39 cellular contexts compared by ENCODE assay signal in genomic region chr7:122343986-122344620, GRCh38. TPM values are rescaled to one million over a fixed set of nuclear protein-coding genes. Genes with fewer than 3 reads are reported as not detected.
"Had no signal": no experiment of that assay in that cellular context is flagged by ENCODE, and none has a peak within 500 bp of the region (broad histone marks: within the 10 kb centered on the region; RNA-seq: fewer than 3 reads in every experiment).

No MANE protein-coding gene starts in this region.

- H3K27ac Mint-ChIP-seq: activated B cell treated with CpG ODN at 0.5 μM for 24 hours; activated CD4-positive, alpha-beta memory T cell treated with anti-CD3 and anti-CD28 coated beads for 36 hours; activated naive CD4-positive, alpha-beta T cell treated with anti-CD3 and anti-CD28 coated beads for 36 hours; activated naive CD4-positive, alpha-beta T cell treated with anti-CD3 and anti-CD28 coated beads, Interleukin-2, amount 50 U/mL, for 72 hours; activated T-helper 1 cell treated with anti-CD3 and anti-CD28 coated beads, Interleukin-12 subunit alpha, Interleukin-12 subunit beta, Interleukin-2, Interleukin-4 antibody, amounts not matched to agents 30 ng/mL and 10 ng/mL and 1 ng/mL, durations not matched to agents 14 hours and 24 hours and 36 hours had no signal

- H3K4me3 ChIP-seq: adrenal gland, body of pancreas, breast epithelium, Peyer's patch had no signal

- DNase-seq: activated B cell treated with CpG ODN at 0.5 μM for 24 hours; activated CD4-positive, alpha-beta memory T cell treated with anti-CD3 and anti-CD28 coated beads for 36 hours; activated CD4-positive, alpha-beta T cell treated with anti-CD3 and anti-CD28 coated beads for 4 hours; activated CD4-positive, alpha-beta T cell treated with anti-CD3 and anti-CD28 coated beads, Interleukin-2, amount 50 U/mL, for 1 hour; activated CD4-positive, CD25-positive, alpha-beta regulatory T cell treated with anti-CD3 and anti-CD28 coated beads, Interleukin-2, amount 50 U/mL, for 72 hours; activated CD8-positive, alpha-beta memory T cell treated with anti-CD3 and anti-CD28 coated beads, Interleukin-2, amount 50 U/mL, for 4 hours; activated gamma-delta T cell treated with Interleukin-2 at 50 U/mL for 16 hours; activated naive CD4-positive, alpha-beta T cell treated with anti-CD3 and anti-CD28 coated beads for 36 hours; activated T-cell treated with anti-CD3 and anti-CD28 coated beads for 4 hours; activated T-cell treated with anti-CD3 and anti-CD28 coated beads, Interleukin-2, amount 50 U/mL, for 4 hours; adrenal gland; body of pancreas; KG1; NCI-H1092 treated with DMSO at 0.1 percent for 48 hours; NCI-H1417; NCI-H146; NCI-H187; NCI-H2081; NCI-H2171 treated with DMSO at 0.1 percent for 48 hours; NCI-H2227 treated with DMSO at 0.1 percent for 48 hours; NCI-H446; NCI-H524; NCI-H69; NCI-H82; PC-3; Peyer's patch; SIG-M5; SW 1271; T-helper 1 cell; T-helper 2 cell; T-helper 9 cell had no signal

- H3K9me3 Mint-ChIP-seq: activated B cell treated with CpG ODN at 0.5 μM for 24 hours; activated CD4-positive, alpha-beta memory T cell treated with anti-CD3 and anti-CD28 coated beads for 36 hours; activated naive CD4-positive, alpha-beta T cell treated with anti-CD3 and anti-CD28 coated beads for 36 hours; activated naive CD4-positive, alpha-beta T cell treated with anti-CD3 and anti-CD28 coated beads, Interleukin-2, amount 50 U/mL, for 72 hours; activated T-cell treated with anti-CD3 and anti-CD28 coated beads, Interleukin-2, amount 50 U/mL, for 4 hours; activated T-helper 1 cell treated with anti-CD3 and anti-CD28 coated beads, Interleukin-12 subunit alpha, Interleukin-12 subunit beta, Interleukin-2, Interleukin-4 antibody, amounts not matched to agents 30 ng/mL and 10 ng/mL and 1 ng/mL, durations not matched to agents 14 hours and 24 hours and 36 hours had no signal

- H3K4me1 ChIP-seq: adrenal gland, body of pancreas, breast epithelium, Peyer's patch had no signal

- H3K27me3 Mint-ChIP-seq: activated CD4-positive, alpha-beta memory T cell treated with anti-CD3 and anti-CD28 coated beads for 36 hours had no signal

- H3K36me3 ChIP-seq: adrenal gland, Peyer's patch had no signal

- H3K27ac ChIP-seq: adrenal gland, body of pancreas, breast epithelium, Peyer's patch, RWPE1, VCaP had no signal

- H3K4me3 Mint-ChIP-seq: activated B cell treated with CpG ODN at 0.5 μM for 24 hours; activated CD4-positive, alpha-beta memory T cell treated with anti-CD3 and anti-CD28 coated beads for 36 hours; activated naive CD4-positive, alpha-beta T cell treated with anti-CD3 and anti-CD28 coated beads for 36 hours; activated T-cell treated with anti-CD3 and anti-CD28 coated beads, Interleukin-2, amount 50 U/mL, for 4 hours; activated T-helper 1 cell treated with anti-CD3 and anti-CD28 coated beads, Interleukin-12 subunit alpha, Interleukin-12 subunit beta, Interleukin-2, Interleukin-4 antibody, amounts not matched to agents 30 ng/mL and 10 ng/mL and 1 ng/mL, durations not matched to agents 14 hours and 24 hours and 36 hours had no signal

- H3K9me3 ChIP-seq: adrenal gland, body of pancreas, breast epithelium, Peyer's patch had no signal

- H3K27me3 ChIP-seq: adrenal gland, body of pancreas, breast epithelium, Peyer's patch had no signal

- H3K4me1 Mint-ChIP-seq: activated B cell treated with CpG ODN at 0.5 μM for 24 hours had no signal

- ATAC-seq: activated naive CD4-positive, alpha-beta T cell treated with anti-CD3 and anti-CD28 coated beads, Interleukin-2, amount 50 U/mL, for 72 hours; activated T-cell treated with anti-CD3 and anti-CD28 coated beads, Interleukin-2, amount 50 U/mL, for 4 hours; body of pancreas; PC-3; Right ventricle myocardium inferior had no signal

- H3K36me3 Mint-ChIP-seq: activated CD4-positive, alpha-beta memory T cell treated with anti-CD3 and anti-CD28 coated beads for 36 hours; activated naive CD4-positive, alpha-beta T cell treated with anti-CD3 and anti-CD28 coated beads, Interleukin-2, amount 50 U/mL, for 72 hours had no signal

- FAIRE-seq: astrocyte had no signal

RNA-seq across cellular contexts. Expression of gene FEZF1, which starts 39.6 kb away (rescaled TPM):
- total RNA-seq: activated B cell treated with CpG ODN at 0.5 μM for 24 hours; activated CD4-positive, alpha-beta memory T cell treated with anti-CD3 and anti-CD28 coated beads for 36 hours; activated naive CD4-positive, alpha-beta T cell treated with anti-CD3 and anti-CD28 coated beads for 36 hours; activated naive CD4-positive, alpha-beta T cell treated with anti-CD3 and anti-CD28 coated beads, Interleukin-2, amount 50 U/mL, for 72 hours; activated T-cell treated with anti-CD3 and anti-CD28 coated beads, Interleukin-2, amount 50 U/mL, for 4 hours; activated T-helper 1 cell treated with anti-CD3 and anti-CD28 coated beads, Interleukin-12 subunit alpha, Interleukin-12 subunit beta, Interleukin-2, Interleukin-4 antibody, amounts not matched to agents 30 ng/mL and 10 ng/mL and 1 ng/mL, durations not matched to agents 14 hours and 24 hours and 36 hours; body of pancreas; breast epithelium; LHCN-M2; PC-3; Peyer's patch; Right ventricle myocardium inferior had no signal
- polyA plus RNA-seq: adrenal gland had no signal
